In genomic region chr7:135232720-135233119, GRCh38 we compare ENCODE assay signal across 15 cellular contexts. TPM values are rescaled to one million over a fixed set of nuclear protein-coding genes. Genes with fewer than 3 reads are reported as not detected.
A peak's percentile ranks its signal among the peaks of the same experiment; 100 is the strongest.
DNase-seq lines count a peak whose midpoint lies in the region; ATAC-seq, FAIRE-seq and TF ChIP-seq lines count a peak whose summit lies in the region.
"Had no signal": no experiment of that assay in that cellular context is flagged by ENCODE, and none has a peak within 500 bp of the region (broad histone marks: within the 10 kb centered on the region; RNA-seq: fewer than 3 reads in every experiment).

No MANE protein-coding gene starts in this region.

- H3F3A ChIP-seq in Loucy (ENCODE audit: low read depth), result no peaks in the 10 kb centered on the region

- H3K9me2 ChIP-seq in Loucy (replicated peaks; ENCODE audit: low read depth, low read length), result no peaks in the 10 kb centered on the region

- intact Hi-C loops in GM12878 (cut with micrococcal nuclease; ENCODE audit: unreplicated experiment), result no loop called here

- SMC1A ChIA-PET in GM12878 (lab: Charles Lee; ENCODE audit: uncharacterized antibody, unreplicated experiment), result interaction anchor here (1.1 kb wide), 1 partner anchor 19 kb away, joined by 3 read pairs; no protein-coding TSS in a partner anchor

- H3K9me3 ChIP-seq in Loucy (ENCODE audit: insufficient read depth, low read depth, low read length), result no peaks in the 10 kb centered on the region
- no peaks in the 10 kb centered on the region; the same call in 1 of the 3 replicates for H3K9me3 ChIP-seq in GM12878 (replicated peaks; ENCODE audit: control insufficient read depth, insufficient read depth, low read length)
- H3K9me3 ChIP-seq: ascending aorta had no signal

- H3K36me3 Mint-ChIP-seq in osteocyte (ENCODE audit: unreplicated experiment), result no peaks in the 10 kb centered on the region
- H3K36me3 Mint-ChIP-seq: naive thymus-derived CD8-positive, alpha-beta T cell had no signal

- H3K27ac Mint-ChIP-seq in osteocyte (ENCODE audit: unreplicated experiment), result no peak overlapping the region
- H3K27ac Mint-ChIP-seq: naive thymus-derived CD8-positive, alpha-beta T cell had no signal

- peak; percentile 46; the same call in 2 of the 3 replicates for ATAC-seq in GM12878
- ATAC-seq: naive thymus-derived CD8-positive, alpha-beta T cell had no signal

- H3K4me2 ChIP-seq in Loucy (ENCODE audit: low read depth, low read length, poor library complexity, severe bottlenecking), result no peak overlapping the region
- no peak overlapping the region for H3K4me2 ChIP-seq in GM12878 (ENCODE audit: control insufficient read depth, insufficient read depth)
- H3K4me2 ChIP-seq: BLaER1 treated with 17β-estradiol and CSF1 and Interleukin-3, amounts not matched to agents 10 nM and 100 nM had no signal

- TF ChIP-seq CTCF in Loucy (conservative IDR thresholded peaks at IDR 0.05; ENCODE audit: low read length) (peak; percentile 56), GM12878 (IDR thresholded peaks at IDR 0.05 in 2 of 3, conservative IDR thresholded peaks at IDR 0.05 in 1 of 3; ENCODE audit: control insufficient read depth in 2 of 3, extremely low read depth in 1 of 3, insufficient read depth in 1 of 3, low read depth in 3 of 3, low read length in 3 of 3) (peak in 1 of 3 experiments; percentile 35; a peak in 2 of 6 replicates), osteocyte (IDR thresholded peaks at IDR 0.05) (peak; percentile 30)

- no peaks in the 10 kb centered on the region for H3K79me2 ChIP-seq in Loucy (ENCODE audit: insufficient read depth, low read length)
- no peaks in the 10 kb centered on the region for H3K79me2 ChIP-seq in GM12878 (ENCODE audit: control insufficient read depth, insufficient read depth, low read length)

- TF ChIP-seq POLR2A in GM12878 (IDR thresholded peaks at IDR 0.05; ENCODE audit: low read depth, low read length), result no peak

- TF ChIP-seq RAD21 in GM12878 (IDR thresholded peaks at IDR 0.05; ENCODE audit: insufficient read depth, low read depth, low read length), result no peak

- H3K27me3 ChIP-seq in Loucy (ENCODE audit: insufficient read depth, low read length, poor library complexity, severe bottlenecking) (no peaks in the 10 kb centered on the region), GM12878 (replicated peaks in 1 of 2; ENCODE audit: control insufficient read depth in 2 of 2, insufficient read depth in 2 of 2, low read length in 1 of 2) (no peaks in the 10 kb centered on the region)
- H3K27me3 ChIP-seq: ascending aorta had no signal

- no peaks in the 10 kb centered on the region for H3K4me1 Mint-ChIP-seq in osteocyte (ENCODE audit: unreplicated experiment)

- H4K20me1 ChIP-seq in Loucy (ENCODE audit: insufficient read depth, low read length, poor library complexity, severe bottlenecking), result no peaks in the 10 kb centered on the region
- no peaks in the 10 kb centered on the region for H4K20me1 ChIP-seq in GM12878 (ENCODE audit: control insufficient read depth, insufficient read depth)
- H4K20me1 ChIP-seq: BLaER1 treated with 17β-estradiol and CSF1 and Interleukin-3, amounts not matched to agents 10 nM and 100 nM had no signal

- H2AFZ ChIP-seq in Loucy (ENCODE audit: low read length) (no peak overlapping the region), GM12878 (ENCODE audit: control insufficient read depth, low read depth, low read length) (no peak overlapping the region)

- CTCF ChIA-PET in GM12878 (lab: Yijun Ruan, JAX), result interaction anchor here (0.9 to 2.0 kb wide), 7 partner anchors 9 to 236 kb away, joined by 3 to 6 read pairs (median 3); no protein-coding TSS in a partner anchor

- no peak overlapping the region for H3K4me3 Mint-ChIP-seq in osteocyte (ENCODE audit: unreplicated experiment)
- H3K4me3 Mint-ChIP-seq: naive thymus-derived CD8-positive, alpha-beta T cell had no signal

- no peak overlapping the region for H3K9ac ChIP-seq in Loucy (ENCODE audit: low read depth, low read length, poor library complexity, severe bottlenecking)
- no peak overlapping the region for H3K9ac ChIP-seq in GM12878 (ENCODE audit: control insufficient read depth, insufficient read depth, low read length)
- H3K9ac ChIP-seq: BLaER1 treated with 17β-estradiol and CSF1 and Interleukin-3, amounts not matched to agents 10 nM and 100 nM had no signal

- H3K9me3 Mint-ChIP-seq in osteocyte (ENCODE audit: unreplicated experiment), result no peaks in the 10 kb centered on the region

- H3K36me3 ChIP-seq in Loucy (ENCODE audit: insufficient read depth, low read length) (no peaks in the 10 kb centered on the region), GM12878 (ENCODE audit: control insufficient read depth in 2 of 2, insufficient read depth in 2 of 2, low read length in 1 of 2) (no peaks in the 10 kb centered on the region)
- H3K36me3 ChIP-seq: ascending aorta; BLaER1 treated with 17β-estradiol and CSF1 and Interleukin-3, amounts not matched to agents 10 nM and 100 nM had no signal

- H3K27me3 Mint-ChIP-seq in osteocyte (ENCODE audit: unreplicated experiment), result peaks cover 2% of the 10 kb centered on the region

- 55% methylated on average over 13 of the region's 13 CpGs for whole genome bisulfite sequencing in GM12878 (ENCODE audit: insufficient coverage, insufficient replicate concordance, low lambda C conversion rate, missing lambda C conversion rate)

- RAD21 ChIA-PET in GM12878 (lab: Charles Lee; ENCODE audit: unreplicated experiment), result no interaction called here

- peak; percentile 69 for DNase-seq in activated effector memory CD4-positive, alpha-beta T cell treated with anti-CD3 and anti-CD28 coated beads, Interleukin-2, amount 50 U/mL, for 16 hours
- no peak for DNase-seq in activated effector memory CD4-positive, alpha-beta T cell treated with Interleukin-2 at 50 U/mL for 16 hours
- DNase-seq in GM12878 (ENCODE audit: low read depth, low spot score), result no peak
- DNase-seq in osteocyte (ENCODE audit: extremely low spot score, unreplicated experiment), result peak; percentile 80
- DNase-seq in central memory CD4-positive, alpha-beta T cell, result no peak
- DNase-seq in kidney glomerular epithelial cell (lab: John Stamatoyannopoulos, UW), result no peak
- DNase-seq in mucosa of gallbladder (ENCODE audit: low spot score), result no peak
- DNase-seq: activated CD8-positive, alpha-beta memory T cell treated with anti-CD3 and anti-CD28 coated beads, Interleukin-2, amount 50 U/mL, for 4 hours; naive thymus-derived CD8-positive, alpha-beta T cell; SW 1271 had no signal

- POLR2A ChIA-PET in GM12878 (lab: Charles Lee), result interaction anchor here (0.9 kb wide), 1 partner anchor 30 kb away, joined by 3 read pairs; no protein-coding TSS in a partner anchor

- TF ChIP-seq EP300 in GM12878 (IDR thresholded peaks at IDR 0.05; ENCODE audit: borderline replicate concordance in 1 of 2, control insufficient read depth in 1 of 2, low read depth in 2 of 2, low read length in 2 of 2), result no peak

- no peak overlapping the region for H3K27ac ChIP-seq in GM12878 (ENCODE audit: control insufficient read depth, insufficient read depth)
- H3K27ac ChIP-seq: ascending aorta; BLaER1 treated with 17β-estradiol and CSF1 and Interleukin-3, amounts not matched to agents 10 nM and 100 nM; skin epidermis had no signal

- H3K4me1 ChIP-seq in Loucy (ENCODE audit: insufficient read depth, low read length, poor library complexity, severe bottlenecking), result no peaks in the 10 kb centered on the region
- H3K4me1 ChIP-seq in GM12878 (ENCODE audit: control insufficient read depth, insufficient read depth, low read length), result peaks cover 14% of the 10 kb centered on the region
- H3K4me1 ChIP-seq: ascending aorta had no signal

- H3K4me3 ChIP-seq in Loucy (ENCODE audit: low read length, poor library complexity, severe bottlenecking), result no peak overlapping the region
- no peak overlapping the region for H3K4me3 ChIP-seq in GM12878
- H3K4me3 ChIP-seq: ascending aorta; BLaER1 treated with 17β-estradiol and CSF1 and Interleukin-3, amounts not matched to agents 10 nM and 100 nM; skin epidermis had no signal

- in situ Hi-C loops in GM12878 (cut with MboI), result no loop called here

- no TSS peak for BruUV-seq in GM12878 (replicated peaks; lab: Mats Ljungman, UMichigan)

- FAIRE-seq in GM12878 (lab: Jason Lieb, UNC), result no peak
- FAIRE-seq: GM12892 had no signal

RNA-seq across cellular contexts. Expression of gene STRA8, which starts 0.9 kb away (rescaled TPM):
- total RNA-seq in GM12878 (2013; cell fraction: nucleolus; rRNA removed), result not detected in 2 replicates
- total RNA-seq in GM12878 (2014; rRNA removed) (not detected in 2 replicates), GM12878 (2014; rRNA removed; fragmentation: Illumina TruSeq; extraction: Trizol) (not detected in 2 replicates), GM12878 (2021) (not detected in 2 replicates), osteocyte (not detected in 2 replicates), mucosa of gallbladder (not detected)
- not detected for polyA plus RNA-seq in GM12878 (2011; ENCODE audit: low read depth)
- polyA plus RNA-seq in GM12878 (2011; rRNA removed) (0.14 and 0.15 TPM in 2 replicates), GM12878 (2014; fragmentation: Illumina TruSeq; extraction: Trizol) (not detected in 2 replicates), GM12878 (2014; fragmentation: Nextera tagmentation; extraction: Ambion mirVana) (not detected), GM12878 (2014; rRNA removed) (not detected in 2 replicates), GM12878 (2016; fragmentation: Nextera tagmentation; extraction: Ambion mirVana) (not detected)
- polyA plus RNA-seq in GM12878 (2011; cell fraction: cytosol; rRNA removed), result 0.06 and 0.10 TPM in 2 replicates
- polyA plus RNA-seq in GM12878 (2011; cell fraction: nucleus; rRNA removed), result 0.57 and 0.87 TPM in 2 replicates
- polyA plus RNA-seq in GM12878 (2012), result not detected in 2 replicates
- polyA minus RNA-seq in GM12878 (2011; rRNA and poly(A)+ RNA removed), result not detected in 2 replicates
- polyA minus RNA-seq in GM12878 (2011; cell fraction: cytosol; rRNA and poly(A)+ RNA removed), result not detected in 2 replicates
- not detected in 2 replicates for polyA minus RNA-seq in GM12878 (2011; cell fraction: nucleus; rRNA and poly(A)+ RNA removed)
- total RNA-seq: ascending aorta; naive thymus-derived CD8-positive, alpha-beta T cell had no signal
- polyA plus RNA-seq: naive thymus-derived CD8-positive, alpha-beta T cell had no signal

RNA-seq across cellular contexts. Expression of gene WDR91, which starts 21.4 kb away (rescaled TPM):
- 127 and 142 TPM in 2 replicates for total RNA-seq in GM12878 (2013; cell fraction: nucleolus; rRNA removed)
- total RNA-seq in GM12878 (2014; rRNA removed) (26.0 TPM in 2 replicates), GM12878 (2014; rRNA removed; fragmentation: Illumina TruSeq; extraction: Trizol) (13.3 and 15.8 TPM in 2 replicates), GM12878 (2021) (27.4 TPM in 2 replicates), osteocyte (10.8 and 11.1 TPM in 2 replicates), mucosa of gallbladder (18.6 TPM)
- 11.4 TPM for polyA plus RNA-seq in GM12878 (2011; ENCODE audit: low read depth)
- polyA plus RNA-seq in GM12878 (2011; rRNA removed) (61.8 and 83.3 TPM in 2 replicates), GM12878 (2014; fragmentation: Illumina TruSeq; extraction: Trizol) (13.7 and 17.8 TPM in 2 replicates), GM12878 (2014; fragmentation: Nextera tagmentation; extraction: Ambion mirVana) (10 to 100 TPM in 1 of 2 experiments, 1 to 10 TPM in 1; 7.6 to 10.1 TPM), GM12878 (2014; rRNA removed) (31.9 and 37.2 TPM in 2 replicates), GM12878 (2016; fragmentation: Nextera tagmentation; extraction: Ambion mirVana) (10 to 100 TPM; 13.4 to 15.2 TPM)
- 79.6 and 99.6 TPM in 2 replicates for polyA plus RNA-seq in GM12878 (2011; cell fraction: cytosol; rRNA removed)
- polyA plus RNA-seq in GM12878 (2011; cell fraction: nucleus; rRNA removed), result 285 and 340 TPM in 2 replicates
- 19.4 and 28.1 TPM in 2 replicates for polyA plus RNA-seq in GM12878 (2012)
- polyA minus RNA-seq in GM12878 (2011; rRNA and poly(A)+ RNA removed), result 59.1 and 118 TPM in 2 replicates
- 27.2 and 29.9 TPM in 2 replicates for polyA minus RNA-seq in GM12878 (2011; cell fraction: cytosol; rRNA and poly(A)+ RNA removed)
- polyA minus RNA-seq in GM12878 (2011; cell fraction: nucleus; rRNA and poly(A)+ RNA removed), result 68.1 and 80.8 TPM in 2 replicates

Comparison
In these comparisons a context has a peak if more than half of its experiments do, and no peak if none do; other contexts are left out.
1. DNase-seq: peak in activated effector memory CD4-positive, alpha-beta T cell treated with anti-CD3 and anti-CD28 coated beads, Interleukin-2, amount 50 U/mL, for 16 hours (single experiment) and osteocyte (single experiment); none in activated effector memory CD4-positive, alpha-beta T cell treated with Interleukin-2 at 50 U/mL for 16 hours (single experiment), GM12878 (single experiment), central memory CD4-positive, alpha-beta T cell (single experiment), kidney glomerular epithelial cell (single experiment) and mucosa of gallbladder (single experiment).